Comparison of ENCODE assay signal across 19 cellular contexts in the genomic region with DNA sequence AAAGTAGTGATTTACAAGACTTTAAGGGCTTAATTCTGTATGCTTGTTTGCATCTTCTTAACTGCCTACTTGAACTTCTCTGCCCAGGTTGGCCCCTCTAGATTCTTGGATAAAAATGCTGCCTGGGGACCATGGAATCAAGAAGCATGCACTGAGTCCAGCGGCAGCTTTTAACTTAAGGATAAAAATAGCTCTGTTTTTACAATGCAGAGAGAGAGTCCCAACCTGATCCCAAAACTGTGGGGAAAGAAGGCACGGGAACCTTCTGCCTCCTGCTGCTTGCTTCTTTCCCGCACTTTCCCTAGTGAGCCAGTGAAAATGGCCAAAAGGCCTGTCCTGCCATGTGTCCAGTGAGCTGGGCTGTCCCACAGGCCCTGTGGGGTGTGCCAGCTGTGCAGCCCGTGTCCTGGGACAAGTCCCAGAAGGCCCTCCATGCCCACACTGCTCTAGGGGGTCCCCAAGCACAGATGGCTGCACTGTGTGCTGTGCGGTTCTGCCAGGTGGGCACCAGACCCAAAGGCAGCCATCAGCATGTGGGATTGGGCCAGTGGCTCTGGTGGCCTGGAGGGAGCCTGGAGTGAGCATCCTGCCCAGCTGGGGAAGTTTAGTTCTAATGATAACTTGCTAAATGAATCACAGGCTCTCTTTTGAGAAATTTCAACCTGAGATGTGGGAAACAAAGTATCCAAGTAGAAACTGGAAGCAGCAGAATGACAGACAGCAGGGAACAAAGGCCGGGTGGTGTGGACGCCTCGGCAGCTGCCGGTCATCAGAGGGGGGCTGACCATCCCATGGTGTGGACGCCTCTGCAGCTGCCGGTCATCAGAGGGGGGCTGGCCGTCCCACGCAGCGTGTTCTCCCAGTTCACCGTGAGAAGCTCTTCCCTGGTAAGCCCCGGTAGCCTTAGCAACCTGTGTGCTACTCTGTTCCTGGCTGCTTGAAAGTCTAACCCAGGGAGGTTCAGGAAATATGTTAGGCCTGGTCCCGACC. TPM values are rescaled to one million over a fixed set of nuclear protein-coding genes. Genes with fewer than 3 reads are reported as not detected.
DNase-seq lines count a peak whose midpoint lies in the region; ATAC-seq, FAIRE-seq and TF ChIP-seq lines count a peak whose summit lies in the region.
"Had no signal": no experiment of that assay in that cellular context is flagged by ENCODE, and none has a peak within 500 bp of the region (broad histone marks: within the 10 kb centered on the region; RNA-seq: fewer than 3 reads in every experiment).

No MANE protein-coding gene starts in this region.

- SMC1A ChIA-PET in GM12878 (lab: Charles Lee; ENCODE audit: uncharacterized antibody, unreplicated experiment) = interaction anchor here (1.0 kb wide), 1 partner anchor 66 kb away, joined by 3 read pairs; no protein-coding TSS in a partner anchor

- no TSS peak for BruUV-seq in GM12878 (replicated peaks; lab: Mats Ljungman, UMichigan)
- no TSS peak for BruUV-seq in HepG2 (replicated peaks; lab: Mats Ljungman, UMichigan)

- no peak for FAIRE-seq in GM12878 (lab: Jason Lieb, UNC)
- FAIRE-seq in HepG2 (lab: Jason Lieb, UNC) = no peak

- no peaks in the 10 kb centered on the region for H3K9me2 ChIP-seq in MM.1S (replicated peaks; ENCODE audit: insufficient read depth, low read length)

- ATAC-seq in GM12878 (no peak; the same call in 2 of the 3 replicates), HepG2 (peak; percentile 71), HG03097 (IDR thresholded peaks at IDR 0.05; ENCODE audit: low FRiP score, unreplicated experiment) (no peak), left lung (no peak), HG02642 (IDR thresholded peaks at IDR 0.05; ENCODE audit: poor library complexity, unreplicated experiment) (no peak)
- ATAC-seq: activated T-cell treated with anti-CD3 and anti-CD28 coated beads, Interleukin-2, amount 50 U/mL, for 72 hours had no signal

- no peak for DNase-seq in MM.1S
- DNase-seq in GM12878 (ENCODE audit: low read depth, low spot score) = no peak
- no peak for DNase-seq in HepG2 (ENCODE audit: low spot score)
- DNase-seq in substantia nigra (lab: John Stamatoyannopoulos, UW) = peak in 4 of 49 donors; percentile 27 to 45 (median 36)
- no peak for DNase-seq in left lung
- DNase-seq: activated CD4-positive, alpha-beta memory T cell treated with anti-CD3 and anti-CD28 coated beads, Interleukin-2, amount 10 ng/mL, durations not matched to agents 7 days and 5 days; activated T-cell treated with anti-CD3 and anti-CD28 coated beads, Interleukin-2, amount 50 U/mL, for 72 hours; BE2C; central memory CD4-positive, alpha-beta T cell; DMS 273 treated with DMSO at 0.1 percent for 48 hours; left cardiac atrium; MG63; NCI-H2107; NCI-H748 treated with DMSO at 0.1 percent for 48 hours; RPMI8226 had no signal

- peaks cover 6% of the 10 kb centered on the region; the same call in 1 of the 2 replicates for H3F3A ChIP-seq in MM.1S (ENCODE audit: insufficient read depth, low read length)

- intact Hi-C loops in GM12878 (cut with micrococcal nuclease; ENCODE audit: unreplicated experiment) (no loop called here), HepG2 (cut with micrococcal nuclease; ENCODE audit: unreplicated experiment) (no loop called here), left lung (cut with DNase I) (no loop called here)

- peak overlapping the region; percentile 61; the same call in 1 of the 2 replicates for H3K4me2 ChIP-seq in MM.1S (ENCODE audit: low read depth, low read length)
- H3K4me2 ChIP-seq in GM12878 (ENCODE audit: control insufficient read depth, insufficient read depth) = peak overlapping the region; percentile 55; the same call in 1 of the 2 replicates
- peak overlapping the region; percentile 56 for H3K4me2 ChIP-seq in HepG2 (ENCODE audit: low read depth, low read length)

- H4K20me1 ChIP-seq in MM.1S (ENCODE audit: insufficient read depth, low read length) = no peaks in the 10 kb centered on the region
- no peaks in the 10 kb centered on the region for H4K20me1 ChIP-seq in GM12878 (ENCODE audit: control insufficient read depth, insufficient read depth)
- H4K20me1 ChIP-seq in HepG2 (ENCODE audit: insufficient read depth, low read length) = no peaks in the 10 kb centered on the region

- RAD21 ChIA-PET in GM12878 (lab: Charles Lee; ENCODE audit: unreplicated experiment) = interaction anchor here (1.0 kb wide), 1 partner anchor 144 kb away, joined by 3 read pairs; no protein-coding TSS in a partner anchor

- TF ChIP-seq RAD21 in GM12878 (IDR thresholded peaks at IDR 0.05; ENCODE audit: insufficient read depth, low read depth, low read length) (no peak), HepG2 (CRISPR knock-in tag; IDR thresholded peaks at IDR 0.05) (no peak)

- 70% methylated on average over 16 of the region's 17 CpGs for WGBS in GM12878 (ENCODE audit: insufficient coverage, insufficient replicate concordance, low lambda C conversion rate, missing lambda C conversion rate)
- 13% methylated on average over 13 of the region's 17 CpGs for WGBS in HepG2 (ENCODE audit: low lambda C conversion rate)

- H3K9me3 ChIP-seq in MM.1S (replicated peaks; ENCODE audit: insufficient read depth, low read length) (no peaks in the 10 kb centered on the region), GM12878 (replicated peaks; ENCODE audit: control insufficient read depth, insufficient read depth, low read length) (no peaks in the 10 kb centered on the region), HepG2 (ENCODE audit: low read length) (no peaks in the 10 kb centered on the region), left lung (no peaks in the 10 kb centered on the region)
- H3K9me3 ChIP-seq: BE2C, MG63 had no signal

- no peaks in the 10 kb centered on the region for H3K79me2 ChIP-seq in MM.1S (ENCODE audit: low read length)
- no peaks in the 10 kb centered on the region for H3K79me2 ChIP-seq in GM12878 (ENCODE audit: control insufficient read depth, insufficient read depth, low read length)
- H3K79me2 ChIP-seq in HepG2 (ENCODE audit: insufficient read depth, low read length) = no peaks in the 10 kb centered on the region

- H3K27me3 ChIP-seq in MM.1S (replicated peaks; ENCODE audit: insufficient read depth, low read length) (no peaks in the 10 kb centered on the region), GM12878 (replicated peaks in 1 of 2; ENCODE audit: control insufficient read depth in 2 of 2, insufficient read depth in 2 of 2, low read length in 1 of 2) (no peaks in the 10 kb centered on the region), HepG2 (ENCODE audit: control insufficient read depth in 1 of 2, insufficient read depth in 2 of 2, low read length in 2 of 2) (peaks cover 1 to 2% of the 10 kb centered on the region in 2 experiments; a peak in 2 of 5 replicates), left lung (peaks cover 0 to 4% of the 10 kb centered on the region in 2 donors)
- H3K27me3 ChIP-seq: BE2C, MG63 had no signal

- no peak for TF ChIP-seq CTCF in MM.1S (IDR thresholded peaks at IDR 0.05; ENCODE audit: low read length)
- no peak for TF ChIP-seq CTCF in GM12878 (IDR thresholded peaks at IDR 0.05 in 2 of 3, conservative IDR thresholded peaks at IDR 0.05 in 1 of 3; ENCODE audit: control insufficient read depth in 2 of 3, extremely low read depth in 1 of 3, insufficient read depth in 1 of 3, low read depth in 3 of 3, low read length in 3 of 3)
- TF ChIP-seq CTCF in HepG2 (CRISPR knock-in tag; IDR thresholded peaks at IDR 0.05) = 0 out of 2 replicates have a peak, but pooled peaks have one; percentile 3
- TF ChIP-seq CTCF in left lung (IDR thresholded peaks at IDR 0.05) = no peak

- in situ Hi-C loops in GM12878 (cut with MboI) = no loop called here
- in situ Hi-C loops in HepG2 (cut with HindIII; ENCODE audit: extremely low pct_ligation_motif_present, low pct_unique_long_range_greater_than_20kb) = loop anchor here (5.0 to 25.0 kb wide), 2 partner anchors 119 to 299 kb away; no protein-coding TSS in a partner anchor

- TF ChIP-seq POLR2A in GM12878 (IDR thresholded peaks at IDR 0.05; ENCODE audit: low read depth, low read length) = no peak
- TF ChIP-seq POLR2A in HepG2 (IDR thresholded peaks at IDR 0.05; ENCODE audit: insufficient read depth in 1 of 2, low read depth in 2 of 2, low read length in 2 of 2) = no peak

- TF ChIP-seq EP300 in GM12878 (IDR thresholded peaks at IDR 0.05; ENCODE audit: borderline replicate concordance in 1 of 2, control insufficient read depth in 1 of 2, low read depth in 2 of 2, low read length in 2 of 2) (no peak), HepG2 (IDR thresholded peaks at IDR 0.05; ENCODE audit: low read depth in 2 of 2, low read length in 2 of 2) (no peak), HepG2 (CRISPR knock-in tag; IDR thresholded peaks at IDR 0.05; ENCODE audit: borderline replicate concordance) (no peak)

- H3K4me3 ChIP-seq in MM.1S (ENCODE audit: low read length) = no peak overlapping the region
- H3K4me3 ChIP-seq in GM12878 = no peak overlapping the region
- H3K4me3 ChIP-seq in HepG2 (replicated peaks in 1 of 3; ENCODE audit: insufficient read depth in 1 of 3, low read depth in 2 of 3, low read length in 3 of 3) = peak overlapping the region in 1 of 3 experiments; percentile 52; a peak in 2 of 6 replicates
- no peak overlapping the region for H3K4me3 ChIP-seq in left lung
- H3K4me3 ChIP-seq: MG63 had no signal

- H3K36me3 ChIP-seq in MM.1S (replicated peaks; ENCODE audit: insufficient read depth, low read length) (no peaks in the 10 kb centered on the region), GM12878 (ENCODE audit: control insufficient read depth in 2 of 2, insufficient read depth in 2 of 2, low read length in 1 of 2) (no peaks in the 10 kb centered on the region), HepG2 (replicated peaks in 1 of 2; ENCODE audit: control insufficient read depth in 1 of 2, insufficient read depth in 2 of 2, low read length in 2 of 2) (no peaks in the 10 kb centered on the region), left lung (no peaks in the 10 kb centered on the region)
- H3K36me3 ChIP-seq: BE2C, MG63 had no signal

- CTCF ChIA-PET in GM12878 (lab: Yijun Ruan, JAX) = no interaction called here
- CTCF ChIA-PET in HepG2 (lab: Yijun Ruan, JAX; ENCODE audit: low intra/inter-chr PET ratio, low total read pairs) = no interaction called here

- POLR2A ChIA-PET in GM12878 (lab: Charles Lee) = no interaction called here
- POLR2A ChIA-PET in HepG2 (lab: Yijun Ruan, JAX) = interaction anchor here (1.1 to 1.3 kb wide), 2 partner anchors 10 to 56 kb away, joined by 3 to 5 read pairs; partner anchors contain the start of gene CNDP2

- no peak overlapping the region for H3K9ac ChIP-seq in MM.1S (ENCODE audit: low read length)
- no peak overlapping the region for H3K9ac ChIP-seq in GM12878 (ENCODE audit: control insufficient read depth, insufficient read depth, low read length)
- H3K9ac ChIP-seq in HepG2 (ENCODE audit: insufficient read depth, low read depth, low read length) = peak overlapping the region; percentile 16; the same call in 1 of the 2 replicates

- H2AFZ ChIP-seq in MM.1S (ENCODE audit: low read length) = no peak overlapping the region
- H2AFZ ChIP-seq in GM12878 (ENCODE audit: control insufficient read depth, low read depth, low read length) = no peak overlapping the region
- H2AFZ ChIP-seq in HepG2 (ENCODE audit: low read length) = no peak overlapping the region

- H3K4me1 ChIP-seq in MM.1S (ENCODE audit: low read length) (peaks cover 16% of the 10 kb centered on the region), GM12878 (ENCODE audit: control insufficient read depth, insufficient read depth, low read length) (peaks cover 13% of the 10 kb centered on the region), HepG2 (ENCODE audit: insufficient read depth, low read length) (peaks cover 27% of the 10 kb centered on the region), left lung (peaks cover 0 to 7% of the 10 kb centered on the region in 2 donors)
- H3K4me1 ChIP-seq: BE2C had no signal

- H3K27ac ChIP-seq in MM.1S (ENCODE audit: low read length) (peak overlapping the region; percentile 21; the same call in 1 of the 2 replicates), GM12878 (ENCODE audit: control insufficient read depth, insufficient read depth) (no peak overlapping the region), HepG2 (ENCODE audit: extremely low read length, insufficient read depth, low read length) (no peak overlapping the region), substantia nigra (ENCODE audit: low read depth, low read length, poor library complexity, severe bottlenecking) (peak overlapping the region; percentile 62), left lung (no peak overlapping the region)

RNA-seq across cellular contexts. Expression of gene CNDP2, which starts 10.0 kb away (rescaled TPM):
- 144 and 166 TPM in 2 replicates for total RNA-seq in GM12878 (2013; cell fraction: nucleolus; rRNA removed)
- total RNA-seq in GM12878 (2014; rRNA removed) = 104 and 109 TPM in 2 replicates
- total RNA-seq in GM12878 (2014; rRNA removed; fragmentation: Illumina TruSeq; extraction: Trizol) = 70.8 and 75.5 TPM in 2 replicates
- 174 and 181 TPM in 2 replicates for total RNA-seq in GM12878 (2021)
- 125 TPM for polyA plus RNA-seq in GM12878 (2011; ENCODE audit: low read depth)
- 177 and 181 TPM in 2 replicates for polyA plus RNA-seq in GM12878 (2011; rRNA removed)
- 185 and 186 TPM in 2 replicates for polyA plus RNA-seq in GM12878 (2011; cell fraction: cytosol; rRNA removed)
- 124 and 184 TPM in 2 replicates for polyA plus RNA-seq in GM12878 (2011; cell fraction: nucleus; rRNA removed)
- 134 and 144 TPM in 2 replicates for polyA plus RNA-seq in GM12878 (2012)
- polyA plus RNA-seq in GM12878 (2014; fragmentation: Illumina TruSeq; extraction: Trizol) = 196 and 205 TPM in 2 replicates
- polyA plus RNA-seq in GM12878 (2014; fragmentation: Nextera tagmentation; extraction: Ambion mirVana) = 100 to 1,000 TPM in 1 of 2 experiments, 10 to 100 TPM in 1; 63.5 to 101 TPM
- 128 and 136 TPM in 2 replicates for polyA plus RNA-seq in GM12878 (2014; rRNA removed)
- 100 to 1,000 TPM; 196 to 213 TPM for polyA plus RNA-seq in GM12878 (2016; fragmentation: Nextera tagmentation; extraction: Ambion mirVana)
- 167 and 190 TPM in 2 replicates for polyA minus RNA-seq in GM12878 (2011; rRNA and poly(A)+ RNA removed)
- polyA minus RNA-seq in GM12878 (2011; cell fraction: cytosol; rRNA and poly(A)+ RNA removed) = 64.7 and 79.8 TPM in 2 replicates
- polyA minus RNA-seq in GM12878 (2011; cell fraction: nucleus; rRNA and poly(A)+ RNA removed) = 66.1 and 137 TPM in 2 replicates
- 80.8 and 113 TPM in 2 replicates for total RNA-seq in HepG2 (2016; rRNA removed; fragmentation: Illumina TruSeq; extraction: Trizol)
- total RNA-seq in HepG2 (2016; cell fraction: cytosol; rRNA removed; fragmentation: Illumina TruSeq; extraction: Trizol; ENCODE audit: low read depth) = 12.2 and 13.4 TPM in 2 replicates
- total RNA-seq in HepG2 (2016; cell fraction: insoluble cytoplasmic fraction; rRNA removed; fragmentation: Illumina TruSeq; extraction: Trizol) = 85.5 and 98.8 TPM in 2 replicates
- total RNA-seq in HepG2 (2016; cell fraction: membrane; rRNA removed; fragmentation: Illumina TruSeq; extraction: Trizol) = 37.4 and 39.0 TPM in 2 replicates
- 61.8 and 61.9 TPM in 2 replicates for total RNA-seq in HepG2 (2016; cell fraction: nucleus; rRNA removed; fragmentation: Illumina TruSeq; extraction: Trizol)
- 64.7 and 76.8 TPM in 2 replicates for polyA plus RNA-seq in HepG2 (2011; rRNA removed)
- polyA plus RNA-seq in HepG2 (2011; cell fraction: cytosol; rRNA removed) = 52.3 and 57.1 TPM in 2 replicates
- polyA plus RNA-seq in HepG2 (2011; cell fraction: nucleus; rRNA removed) = 127 and 143 TPM in 2 replicates
- 75.2 and 103 TPM in 2 replicates for polyA plus RNA-seq in HepG2 (2012)
- 13.8 and 14.5 TPM in 2 replicates for polyA plus RNA-seq in HepG2 (2016; cell fraction: cytosol; fragmentation: Illumina TruSeq; extraction: Trizol; ENCODE audit: low read depth)
- polyA plus RNA-seq in HepG2 (2016; cell fraction: insoluble cytoplasmic fraction; fragmentation: Illumina TruSeq; extraction: Trizol; ENCODE audit: low read depth) = 114 and 122 TPM in 2 replicates
- polyA plus RNA-seq in HepG2 (2016; cell fraction: membrane; fragmentation: Illumina TruSeq; extraction: Trizol; ENCODE audit: low read depth) = 27.7 and 28.4 TPM in 2 replicates
- 129 and 136 TPM in 2 replicates for polyA plus RNA-seq in HepG2 (2016; cell fraction: nucleus; fragmentation: Illumina TruSeq; extraction: Trizol; ENCODE audit: insufficient read depth, low read depth)
- polyA minus RNA-seq in HepG2 (2011; rRNA and poly(A)+ RNA removed; ENCODE audit: low replicate concordance) = 70.0 and 79.1 TPM in 2 replicates
- polyA minus RNA-seq in HepG2 (2011; cell fraction: cytosol; rRNA and poly(A)+ RNA removed) = 45.9 and 46.8 TPM in 2 replicates
- polyA minus RNA-seq in HepG2 (2011; cell fraction: nucleus; rRNA and poly(A)+ RNA removed) = 76.7 and 91.4 TPM in 2 replicates
- total RNA-seq in left lung = 100 to 1,000 TPM; 242 to 301 TPM

RNA-seq across cellular contexts. Expression of gene DIPK1C, which starts 29.0 kb away (rescaled TPM):
- total RNA-seq in GM12878 (2013; cell fraction: nucleolus; rRNA removed) = not detected in 2 replicates
- total RNA-seq in GM12878 (2014; rRNA removed) = not detected in 2 replicates
- not detected in 2 replicates for total RNA-seq in GM12878 (2014; rRNA removed; fragmentation: Illumina TruSeq; extraction: Trizol)
- total RNA-seq in GM12878 (2021) = not detected in 2 replicates
- not detected for polyA plus RNA-seq in GM12878 (2011; ENCODE audit: low read depth)
- polyA plus RNA-seq in GM12878 (2011; rRNA removed) = not detected in 2 replicates
- polyA plus RNA-seq in GM12878 (2011; cell fraction: cytosol; rRNA removed) = not detected in 2 replicates
- not detected in 2 replicates for polyA plus RNA-seq in GM12878 (2011; cell fraction: nucleus; rRNA removed)
- polyA plus RNA-seq in GM12878 (2012) = not detected in 2 replicates
- not detected in 2 replicates for polyA plus RNA-seq in GM12878 (2014; fragmentation: Illumina TruSeq; extraction: Trizol)
- not detected for polyA plus RNA-seq in GM12878 (2014; fragmentation: Nextera tagmentation; extraction: Ambion mirVana)
- polyA plus RNA-seq in GM12878 (2014; rRNA removed) = not detected in 2 replicates
- not detected for polyA plus RNA-seq in GM12878 (2016; fragmentation: Nextera tagmentation; extraction: Ambion mirVana)
- polyA minus RNA-seq in GM12878 (2011; rRNA and poly(A)+ RNA removed) = not detected in 2 replicates
- not detected in 2 replicates for polyA minus RNA-seq in GM12878 (2011; cell fraction: cytosol; rRNA and poly(A)+ RNA removed)
- not detected in 2 replicates for polyA minus RNA-seq in GM12878 (2011; cell fraction: nucleus; rRNA and poly(A)+ RNA removed)
- total RNA-seq in HepG2 (2016; rRNA removed; fragmentation: Illumina TruSeq; extraction: Trizol) = not detected in 2 replicates
- total RNA-seq in HepG2 (2016; cell fraction: cytosol; rRNA removed; fragmentation: Illumina TruSeq; extraction: Trizol; ENCODE audit: low read depth) = not detected in 2 replicates
- total RNA-seq in HepG2 (2016; cell fraction: insoluble cytoplasmic fraction; rRNA removed; fragmentation: Illumina TruSeq; extraction: Trizol) = 0.09 TPM in 1 of 2 replicates, not detected in the other
- not detected in 2 replicates for total RNA-seq in HepG2 (2016; cell fraction: membrane; rRNA removed; fragmentation: Illumina TruSeq; extraction: Trizol)
- total RNA-seq in HepG2 (2016; cell fraction: nucleus; rRNA removed; fragmentation: Illumina TruSeq; extraction: Trizol) = not detected in 2 replicates
- 1.1 and 1.8 TPM in 2 replicates for polyA plus RNA-seq in HepG2 (2011; rRNA removed)
- 1.2 and 1.3 TPM in 2 replicates for polyA plus RNA-seq in HepG2 (2011; cell fraction: cytosol; rRNA removed)
- 0.43 and 0.53 TPM in 2 replicates for polyA plus RNA-seq in HepG2 (2011; cell fraction: nucleus; rRNA removed)
- 0.19 and 0.39 TPM in 2 replicates for polyA plus RNA-seq in HepG2 (2012)
- not detected in 2 replicates for polyA plus RNA-seq in HepG2 (2016; cell fraction: cytosol; fragmentation: Illumina TruSeq; extraction: Trizol; ENCODE audit: low read depth)
- polyA plus RNA-seq in HepG2 (2016; cell fraction: insoluble cytoplasmic fraction; fragmentation: Illumina TruSeq; extraction: Trizol; ENCODE audit: low read depth) = not detected in 2 replicates
- polyA plus RNA-seq in HepG2 (2016; cell fraction: membrane; fragmentation: Illumina TruSeq; extraction: Trizol; ENCODE audit: low read depth) = not detected in 2 replicates
- polyA plus RNA-seq in HepG2 (2016; cell fraction: nucleus; fragmentation: Illumina TruSeq; extraction: Trizol; ENCODE audit: insufficient read depth, low read depth) = not detected in 2 replicates
- 2.7 TPM in 1 of 2 replicates, not detected in the other for polyA minus RNA-seq in HepG2 (2011; rRNA and poly(A)+ RNA removed; ENCODE audit: low replicate concordance)
- polyA minus RNA-seq in HepG2 (2011; cell fraction: cytosol; rRNA and poly(A)+ RNA removed) = 0.40 and 1.9 TPM in 2 replicates
- 0.52 and 0.75 TPM in 2 replicates for polyA minus RNA-seq in HepG2 (2011; cell fraction: nucleus; rRNA and poly(A)+ RNA removed)
- total RNA-seq in left lung = not detected
- total RNA-seq: activated CD4-positive, alpha-beta memory T cell treated with anti-CD3 and anti-CD28 coated beads, Interleukin-2, amount 10 ng/mL, durations not matched to agents 7 days and 5 days; activated T-cell treated with anti-CD3 and anti-CD28 coated beads, Interleukin-2, amount 50 U/mL, for 72 hours; myocyte; pulmonary artery endothelial cell had no signal

RNA-seq across cellular contexts. Expression of gene CNDP1, which starts 48.1 kb away (rescaled TPM):
- 0.39 TPM in 1 of 2 replicates, not detected in the other for total RNA-seq in GM12878 (2013; cell fraction: nucleolus; rRNA removed)
- total RNA-seq in GM12878 (2014; rRNA removed) = not detected in 2 replicates
- not detected in 2 replicates for total RNA-seq in GM12878 (2014; rRNA removed; fragmentation: Illumina TruSeq; extraction: Trizol)
- not detected in 2 replicates for total RNA-seq in GM12878 (2021)
- not detected for polyA plus RNA-seq in GM12878 (2011; ENCODE audit: low read depth)
- not detected in 2 replicates for polyA plus RNA-seq in GM12878 (2011; rRNA removed)
- 0.09 TPM in 1 of 2 replicates, not detected in the other for polyA plus RNA-seq in GM12878 (2011; cell fraction: cytosol; rRNA removed)
- 0.28 and 0.42 TPM in 2 replicates for polyA plus RNA-seq in GM12878 (2011; cell fraction: nucleus; rRNA removed)
- polyA plus RNA-seq in GM12878 (2012) = 0.03 and 0.11 TPM in 2 replicates
- polyA plus RNA-seq in GM12878 (2014; fragmentation: Illumina TruSeq; extraction: Trizol) = 0.04 TPM in 1 of 2 replicates, not detected in the other
- polyA plus RNA-seq in GM12878 (2014; fragmentation: Nextera tagmentation; extraction: Ambion mirVana) = not detected
- not detected in 2 replicates for polyA plus RNA-seq in GM12878 (2014; rRNA removed)
- under 1 TPM in 1 of 2 experiments, not detected in 1; 0.05 TPM for polyA plus RNA-seq in GM12878 (2016; fragmentation: Nextera tagmentation; extraction: Ambion mirVana)
- not detected in 2 replicates for polyA minus RNA-seq in GM12878 (2011; rRNA and poly(A)+ RNA removed)
- not detected in 2 replicates for polyA minus RNA-seq in GM12878 (2011; cell fraction: cytosol; rRNA and poly(A)+ RNA removed)
- polyA minus RNA-seq in GM12878 (2011; cell fraction: nucleus; rRNA and poly(A)+ RNA removed) = not detected in 2 replicates
- not detected in 2 replicates for total RNA-seq in HepG2 (2016; rRNA removed; fragmentation: Illumina TruSeq; extraction: Trizol)
- total RNA-seq in HepG2 (2016; cell fraction: cytosol; rRNA removed; fragmentation: Illumina TruSeq; extraction: Trizol; ENCODE audit: low read depth) = not detected in 2 replicates
- total RNA-seq in HepG2 (2016; cell fraction: insoluble cytoplasmic fraction; rRNA removed; fragmentation: Illumina TruSeq; extraction: Trizol) = 0.06 TPM in 1 of 2 replicates, not detected in the other
- total RNA-seq in HepG2 (2016; cell fraction: membrane; rRNA removed; fragmentation: Illumina TruSeq; extraction: Trizol) = not detected in 2 replicates
- total RNA-seq in HepG2 (2016; cell fraction: nucleus; rRNA removed; fragmentation: Illumina TruSeq; extraction: Trizol) = not detected in 2 replicates
- 0.01 and 0.13 TPM in 2 replicates for polyA plus RNA-seq in HepG2 (2011; rRNA removed)
- 0.03 TPM in 1 of 2 replicates, not detected in the other for polyA plus RNA-seq in HepG2 (2011; cell fraction: cytosol; rRNA removed)
- 0.08 and 0.45 TPM in 2 replicates for polyA plus RNA-seq in HepG2 (2011; cell fraction: nucleus; rRNA removed)
- 0.07 TPM in 1 of 2 replicates, not detected in the other for polyA plus RNA-seq in HepG2 (2012)
- not detected in 2 replicates for polyA plus RNA-seq in HepG2 (2016; cell fraction: cytosol; fragmentation: Illumina TruSeq; extraction: Trizol; ENCODE audit: low read depth)
- polyA plus RNA-seq in HepG2 (2016; cell fraction: insoluble cytoplasmic fraction; fragmentation: Illumina TruSeq; extraction: Trizol; ENCODE audit: low read depth) = not detected in 2 replicates
- polyA plus RNA-seq in HepG2 (2016; cell fraction: membrane; fragmentation: Illumina TruSeq; extraction: Trizol; ENCODE audit: low read depth) = not detected in 2 replicates
- polyA plus RNA-seq in HepG2 (2016; cell fraction: nucleus; fragmentation: Illumina TruSeq; extraction: Trizol; ENCODE audit: insufficient read depth, low read depth) = 0.25 TPM in 1 of 2 replicates, not detected in the other
- not detected in 2 replicates for polyA minus RNA-seq in HepG2 (2011; rRNA and poly(A)+ RNA removed; ENCODE audit: low replicate concordance)
- not detected in 2 replicates for polyA minus RNA-seq in HepG2 (2011; cell fraction: cytosol; rRNA and poly(A)+ RNA removed)
- 0.13 and 0.37 TPM in 2 replicates for polyA minus RNA-seq in HepG2 (2011; cell fraction: nucleus; rRNA and poly(A)+ RNA removed)
- not detected for total RNA-seq in left lung
- total RNA-seq: activated CD4-positive, alpha-beta memory T cell treated with anti-CD3 and anti-CD28 coated beads, Interleukin-2, amount 10 ng/mL, durations not matched to agents 7 days and 5 days; left cardiac atrium; myocyte; pulmonary artery endothelial cell had no signal

Comparison
In these comparisons a context has a peak if more than half of its experiments do, and no peak if none do; other contexts are left out.
1. H3K27ac ChIP-seq: peak in MM.1S (single experiment) and substantia nigra (single experiment); none in GM12878 (single experiment), HepG2 (single experiment) and left lung (0 of 2).
2. Peak in every context shown above with its lines, with median percentiles within 50 percentile points of each other: H3K4me2 ChIP-seq.